In the genomic region with DNA sequence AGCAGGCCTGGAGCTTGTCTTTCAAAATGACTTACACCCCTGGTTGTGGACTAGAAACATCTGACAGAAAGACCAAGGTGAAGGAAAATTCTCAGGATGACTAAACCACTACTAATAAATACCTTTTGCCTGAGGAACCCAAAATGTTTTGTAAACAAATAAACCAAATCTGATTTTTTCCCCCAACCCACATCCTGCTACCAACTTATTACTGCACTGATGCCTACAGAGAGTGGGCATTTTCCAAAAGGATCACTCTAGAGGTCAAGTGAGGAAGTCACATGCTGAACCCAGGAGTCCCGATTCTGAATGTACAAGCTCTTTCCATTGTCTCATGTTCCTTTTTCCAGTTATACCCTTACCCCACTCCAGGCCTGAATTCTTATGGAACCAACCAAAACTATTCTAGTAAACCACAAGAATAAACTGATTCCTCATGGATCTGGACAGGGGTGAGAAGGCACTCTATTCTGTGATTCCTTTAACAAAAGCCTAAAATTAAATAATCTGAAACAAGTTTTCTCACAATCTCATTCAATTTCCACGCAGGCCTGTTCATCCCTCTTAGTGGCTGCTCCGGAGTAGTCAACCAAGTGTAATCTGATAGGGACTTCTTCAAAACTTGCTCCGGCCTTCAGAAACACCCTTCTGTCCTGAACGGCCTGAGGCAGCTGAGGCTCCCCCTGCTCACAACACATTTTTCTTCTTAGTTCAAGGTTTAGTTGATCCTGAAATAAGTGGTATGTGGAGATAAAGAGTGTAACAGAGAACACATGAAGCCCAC, we compare ENCODE assay signal across 8 cellular contexts. TPM values are rescaled to one million over a fixed set of nuclear protein-coding genes. Genes with fewer than 3 reads are reported as not detected.
DNase-seq lines count a peak whose midpoint lies in the region; FAIRE-seq and TF ChIP-seq lines count a peak whose summit lies in the region.

No MANE protein-coding gene starts in this region.

- H3K36me3 ChIP-seq in SU-DHL-6 (ENCODE audit: low read length): no peaks in the 10 kb centered on the region
- peaks cover 6% of the 10 kb centered on the region for H3K36me3 ChIP-seq in fibroblast of lung (ENCODE audit: control insufficient read depth, insufficient read depth, low read length)
- H3K36me3 ChIP-seq in skeletal muscle tissue (ENCODE audit: control insufficient read depth in 3 of 3, insufficient read depth in 3 of 3, low read length in 3 of 3): peaks cover 7 to 25% (median 19%) of the 10 kb centered on the region in 3 donors

- H2AFZ ChIP-seq in SU-DHL-6 (ENCODE audit: low read depth, low read length, severe bottlenecking): no peak overlapping the region
- no peak overlapping the region for H2AFZ ChIP-seq in fibroblast of lung (ENCODE audit: low read length)

- H3K9ac ChIP-seq in SU-DHL-6 (ENCODE audit: low read length): peak overlapping the region; percentile 74
- peak overlapping the region; percentile 5 for H3K9ac ChIP-seq in fibroblast of lung (ENCODE audit: insufficient read depth, low read length)
- H3K9ac ChIP-seq in skeletal muscle tissue (ENCODE audit: low read depth in 1 of 3, low read length in 3 of 3): peak overlapping the region; percentile 74 to 91 (median 81)

- H3K4me3 ChIP-seq in SU-DHL-6 (ENCODE audit: insufficient read depth, low read length, poor library complexity, severe bottlenecking): peak overlapping the region; percentile 98
- peak overlapping the region; percentile 92 to 93 (median 93) for H3K4me3 ChIP-seq in fibroblast of lung (replicated peaks in 1 of 4; ENCODE audit: control extremely low read depth in 1 of 4, insufficient read depth in 1 of 4, low read depth in 3 of 4, low read length in 4 of 4)
- peak overlapping the region; percentile 60 to 95 (median 85) for H3K4me3 ChIP-seq in skeletal muscle tissue (ENCODE audit: low read length in 3 of 3)

- intact Hi-C loops in head of caudate nucleus (cut with DNase I): no loop called here

- TF ChIP-seq CTCF in SU-DHL-6 (IDR thresholded peaks at IDR 0.05; ENCODE audit: insufficient read depth, low read length, poor library complexity, severe bottlenecking) (no peak), fibroblast of lung (conservative IDR thresholded peaks at IDR 0.05 in 1 of 2, IDR thresholded peaks at IDR 0.05 in 1 of 2; ENCODE audit: low read depth in 1 of 2, low read length in 2 of 2) (no peak), GM10248 (IDR thresholded peaks at IDR 0.05; ENCODE audit: control extremely low read depth, extremely low read depth, low read depth, missing control alignments) (no peak)

- H3K4me2 ChIP-seq in SU-DHL-6 (ENCODE audit: low read depth, low read length, poor library complexity, severe bottlenecking): peak overlapping the region; percentile 94
- peak overlapping the region; percentile 97 for H3K4me2 ChIP-seq in fibroblast of lung (ENCODE audit: extremely low read depth, insufficient read depth, low read length)

- no peaks in the 10 kb centered on the region for H3K27me3 ChIP-seq in SU-DHL-6 (ENCODE audit: low read length)
- no peaks in the 10 kb centered on the region for H3K27me3 ChIP-seq in fibroblast of lung (ENCODE audit: control insufficient read depth, insufficient read depth, low read length)
- H3K27me3 ChIP-seq in skeletal muscle tissue (ENCODE audit: control insufficient read depth in 3 of 3, insufficient read depth in 3 of 3, low read length in 3 of 3): no peaks in the 10 kb centered on the region

- DNase-seq in GM19239 (ENCODE audit: insufficient read length, low spot score): no peak
- peak in 1 of 2 donors; percentile 42 for DNase-seq in fibroblast of lung (ENCODE audit: low read depth in 2 of 2)
- DNase-seq in GM10248 (ENCODE audit: extremely low spot score): no peak
- DNase-seq in D341Med (ENCODE audit: low spot score): no peak
- DNase-seq in head of caudate nucleus: no peak
- DNase-seq in amygdala (lab: John Stamatoyannopoulos, UW): no peak

- H3K4me1 ChIP-seq in fibroblast of lung (ENCODE audit: control insufficient read depth, extremely low read depth, insufficient read depth, low read length) (peaks cover 5% of the 10 kb centered on the region), skeletal muscle tissue (ENCODE audit: control insufficient read depth in 3 of 3, insufficient read depth in 3 of 3, low read length in 3 of 3) (peaks cover 31 to 33% (median 33%) of the 10 kb centered on the region in 3 donors)

- H3K27ac ChIP-seq in SU-DHL-6 (ENCODE audit: low read depth, low read length) (0 out of 2 replicates have a peak overlapping the region, but pooled peaks have one; percentile 48), fibroblast of lung (ENCODE audit: insufficient read depth, low read length) (peak overlapping the region; percentile 93), skeletal muscle tissue (ENCODE audit: low read depth, low read length) (peak overlapping the region; percentile 89)

- H3K9me3 ChIP-seq in SU-DHL-6 (ENCODE audit: insufficient read depth, low read length): no peaks in the 10 kb centered on the region
- H3K9me3 ChIP-seq in fibroblast of lung (ENCODE audit: control insufficient read depth, insufficient read depth, low read depth, low read length): no peaks in the 10 kb centered on the region
- H3K9me3 ChIP-seq in skeletal muscle tissue (ENCODE audit: control insufficient read depth in 3 of 3, low read length in 3 of 3): no peaks in the 10 kb centered on the region

- CTCF ChIA-PET in GM10248 (lab: Yijun Ruan, JAX): interaction anchor here (0.8 to 13.4 kb wide), 8 partner anchors 13 to 226 kb away, joined by 3 to 173 read pairs (median 4); no protein-coding TSS in a partner anchor

- no peaks in the 10 kb centered on the region for H3K9me2 ChIP-seq in SU-DHL-6 (replicated peaks; ENCODE audit: insufficient read depth, low read length)

- H4K20me1 ChIP-seq in SU-DHL-6 (ENCODE audit: low read depth, low read length) (no peaks in the 10 kb centered on the region), fibroblast of lung (ENCODE audit: control insufficient read depth, extremely low read depth, insufficient read depth, low read length) (no peaks in the 10 kb centered on the region)

- peak; percentile 11 for FAIRE-seq in GM19239 (lab: Jason Lieb, UNC)

- H3K79me2 ChIP-seq in SU-DHL-6 (ENCODE audit: insufficient read depth, low read length) (peaks cover 7% of the 10 kb centered on the region; the same call in 1 of the 2 replicates), fibroblast of lung (ENCODE audit: control insufficient read depth, insufficient read depth, low read length) (peaks cover 44% of the 10 kb centered on the region)

- peaks cover 7% of the 10 kb centered on the region; the same call in 1 of the 2 replicates for H3F3A ChIP-seq in SU-DHL-6 (ENCODE audit: insufficient read depth)

- POLR2A ChIA-PET in GM10248 (lab: Yijun Ruan, JAX): interaction anchor here (0.7 to 2.0 kb wide), 2 partner anchors 8 to 122 kb away, joined by 3 to 24 read pairs; no protein-coding TSS in a partner anchor

RNA-seq across cellular contexts. Expression of a gene that starts 1.4 kb away (rescaled TPM):
- total RNA-seq in fibroblast of lung: 42.1 and 65.7 TPM in 2 replicates
- 75.4 and 92.9 TPM in 2 replicates for polyA plus RNA-seq in fibroblast of lung
- polyA plus RNA-seq in fibroblast of lung (2012): 47.5 and 58.3 TPM in 2 replicates
- 181 and 222 TPM in 2 replicates for polyA minus RNA-seq in fibroblast of lung (ENCODE audit: low replicate concordance)
- total RNA-seq in skeletal muscle tissue: 30.3 TPM

RNA-seq across cellular contexts. Expression of a gene that starts 21.2 kb away (rescaled TPM):
- total RNA-seq in fibroblast of lung (21.6 and 35.5 TPM in 2 replicates), skeletal muscle tissue (24.0 TPM)
- polyA plus RNA-seq in fibroblast of lung: 18.4 and 20.1 TPM in 2 replicates
- 15.2 and 16.1 TPM in 2 replicates for polyA plus RNA-seq in fibroblast of lung (2012)
- 20.7 and 104 TPM in 2 replicates for polyA minus RNA-seq in fibroblast of lung (ENCODE audit: low replicate concordance)

RNA-seq across cellular contexts. Expression of a gene that starts 43.7 kb away (rescaled TPM):
- total RNA-seq in fibroblast of lung (8.2 and 11.7 TPM in 2 replicates), skeletal muscle tissue (5.7 TPM)
- 7.2 and 7.6 TPM in 2 replicates for polyA plus RNA-seq in fibroblast of lung
- polyA plus RNA-seq in fibroblast of lung (2012): 9.0 and 9.6 TPM in 2 replicates
- 41.4 and 61.9 TPM in 2 replicates for polyA minus RNA-seq in fibroblast of lung (ENCODE audit: low replicate concordance)

RNA-seq across cellular contexts. Expression of a gene that starts 46.7 kb away (rescaled TPM):
- 59.6 and 65.9 TPM in 2 replicates for total RNA-seq in fibroblast of lung
- polyA plus RNA-seq in fibroblast of lung: 60.6 and 85.4 TPM in 2 replicates
- polyA plus RNA-seq in fibroblast of lung (2012): 54.3 and 72.6 TPM in 2 replicates
- polyA minus RNA-seq in fibroblast of lung (ENCODE audit: low replicate concordance): 58.4 and 79.8 TPM in 2 replicates
- 74.6 TPM for total RNA-seq in skeletal muscle tissue

Comparison
In these comparisons a context has a peak if more than half of its experiments do, and no peak if none do; other contexts are left out.
1. H3K9ac ChIP-seq: peak in every context shown above with its lines; median percentile 81 in skeletal muscle tissue; 74 in SU-DHL-6; 5 in fibroblast of lung.